In the genomic region with DNA sequence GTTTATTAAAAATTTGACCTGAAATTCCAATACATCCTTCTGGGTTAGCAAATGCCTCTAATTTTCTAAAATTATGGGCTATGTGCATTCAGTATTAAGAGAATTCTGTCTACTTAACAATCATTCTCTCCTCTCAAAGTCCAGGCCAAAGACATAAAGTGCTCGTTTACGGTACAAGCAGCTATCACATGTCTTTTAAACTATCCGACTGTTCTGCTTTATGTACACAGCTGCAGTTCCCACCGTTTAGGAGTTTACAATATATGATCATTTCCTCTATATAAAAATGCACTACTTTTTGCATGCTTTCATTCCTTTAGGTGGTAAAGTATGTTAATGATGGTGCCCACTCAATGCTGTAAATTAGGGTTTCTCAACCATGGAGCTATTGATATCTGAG, we compare ENCODE assay signal across 16 cellular contexts.
"Had no signal": no experiment of that assay in that cellular context is flagged by ENCODE, and none has a peak within 500 bp of the region (broad histone marks: within the 10 kb centered on the region; RNA-seq: fewer than 3 reads in every experiment).

No MANE protein-coding gene starts in this region.

- DNase-seq: effector CD4-positive, alpha-beta T cell; endodermal cell; erythroblast; foreskin keratinocyte; kidney glomerular epithelial cell; mammary epithelial cell; naive thymus-derived CD8-positive, alpha-beta T cell; posterior cingulate gyrus; sigmoid colon; stimulated activated naive CD4-positive, alpha-beta T cell treated with Interleukin-2 at 50 U/mL for 16 hours; trophoblast cell had no signal

- H3K9me3 ChIP-seq: neutrophil, right atrium auricular region, sigmoid colon had no signal

- H3K4me3 ChIP-seq: coronary artery, right atrium auricular region, sigmoid colon, skin epidermis had no signal

- ATAC-seq: foreskin keratinocyte; left lobe of liver; naive thymus-derived CD8-positive, alpha-beta T cell had no signal

- H3K36me3 ChIP-seq: neutrophil, right atrium auricular region, sigmoid colon had no signal
